2 cellular contexts compared by ENCODE assay signal in the genomic region with DNA sequence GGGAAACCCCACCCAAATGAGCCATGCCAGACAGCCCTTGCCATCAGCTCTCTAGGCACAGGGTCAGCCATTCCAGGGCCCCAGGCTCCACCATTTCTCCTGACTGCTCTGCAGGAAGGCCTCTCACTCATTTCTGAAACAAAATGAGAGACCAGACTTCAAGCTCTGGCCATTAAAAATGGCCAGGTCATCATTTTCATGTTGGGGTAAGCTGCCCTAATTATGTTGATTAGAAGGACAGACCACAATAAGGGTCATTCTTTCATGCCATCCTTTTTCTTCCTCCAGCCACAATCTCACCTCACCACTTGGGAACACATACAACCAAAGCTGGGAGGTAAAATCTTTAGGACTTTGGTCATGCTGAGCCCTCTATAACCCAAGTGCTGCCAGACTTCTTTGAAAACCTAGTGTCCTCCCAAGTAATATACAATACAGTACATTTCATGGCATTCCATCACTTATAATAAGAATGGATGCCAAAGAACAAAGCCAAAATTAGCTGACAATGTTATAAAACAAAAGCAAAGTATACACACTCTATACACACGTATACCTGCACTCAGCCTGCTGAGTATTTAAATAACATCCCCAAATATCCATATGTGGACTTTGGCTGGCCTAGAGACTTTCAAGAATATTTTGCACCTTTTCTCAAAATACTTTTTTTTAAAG.
TF ChIP-seq lines count a peak whose summit lies in the region.

No MANE protein-coding gene starts in this region.

TF ChIP-seq in A549, 52 proteins besides CTCF, POLR2A, EP300 and RAD21:
- TF ChIP-seq ZSCAN20 (CRISPR knock-in tag; IDR thresholded peaks at IDR 0.05) (no peak), HEYL (CRISPR knock-in tag; IDR thresholded peaks at IDR 0.05) (no peak), KDM5A (IDR thresholded peaks at IDR 0.05) (no peak), HOXA7 (CRISPR knock-in tag; IDR thresholded peaks at IDR 0.05) (no peak), MAFK (IDR thresholded peaks at IDR 0.05; ENCODE audit: partially characterized antibody) (peak; percentile 75), HOXB5 (CRISPR knock-in tag; IDR thresholded peaks at IDR 0.05) (no peak)
- TF ChIP-seq, protein P1, sequence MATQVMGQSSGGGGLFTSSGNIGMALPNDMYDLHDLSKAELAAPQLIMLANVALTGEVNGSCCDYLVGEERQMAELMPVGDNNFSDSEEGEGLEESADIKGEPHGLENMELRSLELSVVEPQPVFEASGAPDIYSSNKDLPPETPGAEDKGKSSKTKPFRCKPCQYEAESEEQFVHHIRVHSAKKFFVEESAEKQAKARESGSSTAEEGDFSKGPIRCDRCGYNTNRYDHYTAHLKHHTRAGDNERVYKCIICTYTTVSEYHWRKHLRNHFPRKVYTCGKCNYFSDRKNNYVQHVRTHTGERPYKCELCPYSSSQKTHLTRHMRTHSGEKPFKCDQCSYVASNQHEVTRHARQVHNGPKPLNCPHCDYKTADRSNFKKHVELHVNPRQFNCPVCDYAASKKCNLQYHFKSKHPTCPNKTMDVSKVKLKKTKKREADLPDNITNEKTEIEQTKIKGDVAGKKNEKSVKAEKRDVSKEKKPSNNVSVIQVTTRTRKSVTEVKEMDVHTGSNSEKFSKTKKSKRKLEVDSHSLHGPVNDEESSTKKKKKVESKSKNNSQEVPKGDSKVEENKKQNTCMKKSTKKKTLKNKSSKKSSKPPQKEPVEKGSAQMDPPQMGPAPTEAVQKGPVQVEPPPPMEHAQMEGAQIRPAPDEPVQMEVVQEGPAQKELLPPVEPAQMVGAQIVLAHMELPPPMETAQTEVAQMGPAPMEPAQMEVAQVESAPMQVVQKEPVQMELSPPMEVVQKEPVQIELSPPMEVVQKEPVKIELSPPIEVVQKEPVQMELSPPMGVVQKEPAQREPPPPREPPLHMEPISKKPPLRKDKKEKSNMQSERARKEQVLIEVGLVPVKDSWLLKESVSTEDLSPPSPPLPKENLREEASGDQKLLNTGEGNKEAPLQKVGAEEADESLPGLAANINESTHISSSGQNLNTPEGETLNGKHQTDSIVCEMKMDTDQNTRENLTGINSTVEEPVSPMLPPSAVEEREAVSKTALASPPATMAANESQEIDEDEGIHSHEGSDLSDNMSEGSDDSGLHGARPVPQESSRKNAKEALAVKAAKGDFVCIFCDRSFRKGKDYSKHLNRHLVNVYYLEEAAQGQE (IDR thresholded peaks at IDR 0.05): no peak

TF ChIP-seq in K562, 482 proteins besides CTCF, POLR2A, EP300 and RAD21:
- TF ChIP-seq NCOA2 (IDR thresholded peaks at IDR 0.05; ENCODE audit: partially characterized antibody in 2 of 2): no peak
- TF ChIP-seq ADNP (tag; IDR thresholded peaks at IDR 0.05): no peak
- TF ChIP-seq C11orf30 (IDR thresholded peaks at IDR 0.05; ENCODE audit: low read depth): peak; percentile 67
- peak; percentile 6; the same call in 1 of the 2 replicates for TF ChIP-seq MAFK (IDR thresholded peaks at IDR 0.05; ENCODE audit: low read length)
- TF ChIP-seq MYNN (IDR thresholded peaks at IDR 0.05): no peak
- no peak for TF ChIP-seq MYNN (CRISPR knock-in tag; IDR thresholded peaks at IDR 0.05)
- no peak for TF ChIP-seq CHCHD3 (CRISPR knock-in tag; IDR thresholded peaks at IDR 0.05)
- no peak for TF ChIP-seq ZC3H11A (IDR thresholded peaks at IDR 0.05; ENCODE audit: low read depth, low read length)
- TF ChIP-seq ZNF311 (CRISPR knock-in tag; IDR thresholded peaks at IDR 0.05): no peak
- TF ChIP-seq, protein P2, sequence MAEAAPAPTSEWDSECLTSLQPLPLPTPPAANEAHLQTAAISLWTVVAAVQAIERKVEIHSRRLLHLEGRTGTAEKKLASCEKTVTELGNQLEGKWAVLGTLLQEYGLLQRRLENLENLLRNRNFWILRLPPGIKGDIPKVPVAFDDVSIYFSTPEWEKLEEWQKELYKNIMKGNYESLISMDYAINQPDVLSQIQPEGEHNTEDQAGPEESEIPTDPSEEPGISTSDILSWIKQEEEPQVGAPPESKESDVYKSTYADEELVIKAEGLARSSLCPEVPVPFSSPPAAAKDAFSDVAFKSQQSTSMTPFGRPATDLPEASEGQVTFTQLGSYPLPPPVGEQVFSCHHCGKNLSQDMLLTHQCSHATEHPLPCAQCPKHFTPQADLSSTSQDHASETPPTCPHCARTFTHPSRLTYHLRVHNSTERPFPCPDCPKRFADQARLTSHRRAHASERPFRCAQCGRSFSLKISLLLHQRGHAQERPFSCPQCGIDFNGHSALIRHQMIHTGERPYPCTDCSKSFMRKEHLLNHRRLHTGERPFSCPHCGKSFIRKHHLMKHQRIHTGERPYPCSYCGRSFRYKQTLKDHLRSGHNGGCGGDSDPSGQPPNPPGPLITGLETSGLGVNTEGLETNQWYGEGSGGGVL (CRISPR knock-in tag; IDR thresholded peaks at IDR 0.05): no peak
- TF ChIP-seq MAFG (tag; conservative IDR thresholded peaks at IDR 0.05): peak; percentile 47
- peak; percentile 82 for TF ChIP-seq ZNF316 (IDR thresholded peaks at IDR 0.05)
- TF ChIP-seq, protein P3, sequence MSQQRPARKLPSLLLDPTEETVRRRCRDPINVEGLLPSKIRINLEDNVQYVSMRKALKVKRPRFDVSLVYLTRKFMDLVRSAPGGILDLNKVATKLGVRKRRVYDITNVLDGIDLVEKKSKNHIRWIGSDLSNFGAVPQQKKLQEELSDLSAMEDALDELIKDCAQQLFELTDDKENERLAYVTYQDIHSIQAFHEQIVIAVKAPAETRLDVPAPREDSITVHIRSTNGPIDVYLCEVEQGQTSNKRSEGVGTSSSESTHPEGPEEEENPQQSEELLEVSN (IDR thresholded peaks at IDR 0.05; ENCODE audit: borderline replicate concordance in 1 of 2, extremely low read depth in 1 of 2, insufficient read depth in 1 of 2, insufficient read length in 1 of 2, low read depth in 1 of 2, low read length in 1 of 2, poor library complexity in 1 of 2, severe bottlenecking in 1 of 2): no peak
